ENCODE assay signal across 7 cellular contexts in genomic region chr3:114624676-114625181, GRCh38.
A peak's percentile ranks its signal among the peaks of the same experiment; 100 is the strongest.
DNase-seq lines count a peak whose midpoint lies in the region; ATAC-seq and TF ChIP-seq lines count a peak whose summit lies in the region.

No MANE protein-coding gene starts in this region.

- peak overlapping the region; percentile 73 for H3K27ac Mint-ChIP-seq in activated naive CD8-positive, alpha-beta T cell treated with anti-CD3 and anti-CD28 coated beads, Interleukin-2, amount 50 U/mL, for 24 hours
- H3K27ac Mint-ChIP-seq in glutamatergic neuron (ENCODE audit: unreplicated experiment): no peak overlapping the region

- H3K4me3 ChIP-seq in ovary: peak overlapping the region; percentile 34

- H3K27me3 Mint-ChIP-seq in activated naive CD8-positive, alpha-beta T cell treated with anti-CD3 and anti-CD28 coated beads, Interleukin-2, amount 50 U/mL, for 24 hours: no peaks in the 10 kb centered on the region
- no peaks in the 10 kb centered on the region for H3K27me3 Mint-ChIP-seq in glutamatergic neuron (ENCODE audit: unreplicated experiment)

- peak; percentile 92 for DNase-seq in HS-27A (ENCODE audit: low read depth)
- DNase-seq in activated naive CD8-positive, alpha-beta T cell treated with anti-CD3 and anti-CD28 coated beads, Interleukin-2, amount 50 U/mL, for 24 hours: no peak
- DNase-seq in glutamatergic neuron: peak; percentile 25
- peak; percentile 88 to 95 (median 94) for DNase-seq in ovary
- no peak for DNase-seq in NCI-H1436 (lab: John Stamatoyannopoulos, UW)
- no peak for DNase-seq in OCI-M2 (lab: John Stamatoyannopoulos, UW; ENCODE audit: unreplicated experiment)

- no peak for TF ChIP-seq CTCF in glutamatergic neuron (IDR thresholded peaks at IDR 0.05; ENCODE audit: partially characterized antibody, unreplicated experiment)
- no peak for TF ChIP-seq CTCF in ovary (IDR thresholded peaks at IDR 0.05)

- intact Hi-C loops in ovary (cut with DNase I): no loop called here

- no peak overlapping the region for H3K4me3 Mint-ChIP-seq in activated naive CD8-positive, alpha-beta T cell treated with anti-CD3 and anti-CD28 coated beads, Interleukin-2, amount 50 U/mL, for 24 hours
- H3K4me3 Mint-ChIP-seq in glutamatergic neuron (ENCODE audit: unreplicated experiment): no peak overlapping the region

- H3K4me1 ChIP-seq in ovary (ENCODE audit: insufficient read depth): peaks cover 8% of the 10 kb centered on the region

- H3K4me1 Mint-ChIP-seq in activated naive CD8-positive, alpha-beta T cell treated with anti-CD3 and anti-CD28 coated beads, Interleukin-2, amount 50 U/mL, for 24 hours: peaks cover 30% of the 10 kb centered on the region
- H3K4me1 Mint-ChIP-seq in glutamatergic neuron (ENCODE audit: low read depth, unreplicated experiment): no peaks in the 10 kb centered on the region

- H3K36me3 Mint-ChIP-seq in activated naive CD8-positive, alpha-beta T cell treated with anti-CD3 and anti-CD28 coated beads, Interleukin-2, amount 50 U/mL, for 24 hours (ENCODE audit: low read depth): peaks cover 9% of the 10 kb centered on the region
- no peaks in the 10 kb centered on the region for H3K36me3 Mint-ChIP-seq in glutamatergic neuron (ENCODE audit: unreplicated experiment)

- WGBS in ovary, 3 donors: 0 to 4% (median 3%) methylated on average over 10 of the region's 10 CpGs

- H3K9me3 ChIP-seq in ovary: no peaks in the 10 kb centered on the region

- peak overlapping the region; percentile 64 to 91 for H3K27ac ChIP-seq in ovary

- TF ChIP-seq EP300 in ovary (IDR thresholded peaks at IDR 0.05): no peak

- TF ChIP-seq POLR2A in ovary (IDR thresholded peaks at IDR 0.05): peak; percentile 70

- H3K27me3 ChIP-seq in ovary: no peaks in the 10 kb centered on the region

- ATAC-seq in activated naive CD8-positive, alpha-beta T cell treated with anti-CD3 and anti-CD28 coated beads, Interleukin-2, amount 50 U/mL, for 24 hours: no peak
- ATAC-seq in HG03095 (IDR thresholded peaks at IDR 0.05; ENCODE audit: unreplicated experiment): no peak

- H3K36me3 ChIP-seq in ovary: no peaks in the 10 kb centered on the region

- peaks cover 3% of the 10 kb centered on the region for H3K9me3 Mint-ChIP-seq in activated naive CD8-positive, alpha-beta T cell treated with anti-CD3 and anti-CD28 coated beads, Interleukin-2, amount 50 U/mL, for 24 hours
- H3K9me3 Mint-ChIP-seq in glutamatergic neuron (ENCODE audit: unreplicated experiment): no peaks in the 10 kb centered on the region

Comparison
In these comparisons a context has a peak if more than half of its experiments do, and no peak if none do; other contexts are left out.
1. DNase-seq: peak in HS-27A (single experiment), glutamatergic neuron (single experiment) and ovary (5 of 5); none in activated naive CD8-positive, alpha-beta T cell treated with anti-CD3 and anti-CD28 coated beads, Interleukin-2, amount 50 U/mL, for 24 hours (single experiment), NCI-H1436 (single experiment) and OCI-M2 (single experiment).